In genomic region chr12:46449856-46450255, GRCh38 we compare ENCODE assay signal across 23 cellular contexts.
DNase-seq lines count a peak whose midpoint lies in the region; ATAC-seq and TF ChIP-seq lines count a peak whose summit lies in the region.
"Had no signal": no experiment of that assay in that cellular context is flagged by ENCODE, and none has a peak within 500 bp of the region (broad histone marks: within the 10 kb centered on the region; RNA-seq: fewer than 3 reads in every experiment).

No MANE protein-coding gene starts in this region.

- DNase-seq in activated CD4-positive, alpha-beta T cell treated with anti-CD3 and anti-CD28 coated beads for 36 hours = no peak
- no peak for DNase-seq in activated CD4-positive, alpha-beta T cell treated with anti-CD3 and anti-CD28 coated beads, Interleukin-2, amount 50 U/mL, for 4 hours
- DNase-seq in RWPE2 (ENCODE audit: low spot score) (no peak), esophagus squamous epithelium (lab: John Stamatoyannopoulos, UW) (no peak), NCI-H1092 treated with DMSO at 0.1 percent for 48 hours (lab: John Stamatoyannopoulos, UW) (no peak), T-helper 17 cell (no peak), NCI-H187 (lab: John Stamatoyannopoulos, UW) (no peak)
- DNase-seq in stimulated activated naive CD8-positive, alpha-beta T cell treated with anti-CD3 and anti-CD28 coated beads, Interleukin-15, amount 100 ng/mL, for 72 hours = no peak
- DNase-seq: activated CD8-positive, alpha-beta T cell treated with anti-CD3 and anti-CD28 coated beads for 36 hours; activated naive CD4-positive, alpha-beta T cell treated with anti-CD3 and anti-CD28 coated beads, Interleukin-2, amount 10 ng/mL, durations not matched to agents 7 days and 5 days; activated T-cell treated with anti-CD3 and anti-CD28 coated beads, Interleukin-2, amount 50 U/mL, for 24 hours; midbrain; NCI-H1105; NCI-H2107; NCI-H510A; retina; trophoblast cell; WERI-Rb-1 had no signal

- no peaks in the 10 kb centered on the region for H3K36me3 Mint-ChIP-seq in activated CD4-positive, alpha-beta T cell treated with anti-CD3 and anti-CD28 coated beads for 36 hours (ENCODE audit: low read depth)
- H3K36me3 Mint-ChIP-seq in T-helper 17 cell (ENCODE audit: low read depth) = peaks cover 3% of the 10 kb centered on the region
- H3K36me3 Mint-ChIP-seq: brain, neural progenitor cell had no signal

- H3K27me3 ChIP-seq in RWPE2 (ENCODE audit: insufficient read depth, poor library complexity, severe bottlenecking) = no peaks in the 10 kb centered on the region
- no peaks in the 10 kb centered on the region for H3K27me3 ChIP-seq in esophagus squamous epithelium
- H3K27me3 ChIP-seq: BLaER1, neural progenitor cell had no signal

- H3K4me1 ChIP-seq in RWPE2 (ENCODE audit: insufficient read depth, poor library complexity, severe bottlenecking) = peaks cover 68% of the 10 kb centered on the region
- peaks cover under 1 to 71% (median 28%) of the 10 kb centered on the region in 3 donors for H3K4me1 ChIP-seq in esophagus squamous epithelium

- H3K36me3 ChIP-seq in RWPE2 (ENCODE audit: low read depth) (no peaks in the 10 kb centered on the region), esophagus squamous epithelium (no peaks in the 10 kb centered on the region)
- H3K36me3 ChIP-seq: BLaER1, neural progenitor cell, WERI-Rb-1 had no signal

- peak overlapping the region; percentile 3 for H3K27ac Mint-ChIP-seq in activated CD4-positive, alpha-beta T cell treated with anti-CD3 and anti-CD28 coated beads for 36 hours
- H3K27ac Mint-ChIP-seq in stimulated activated naive CD8-positive, alpha-beta T cell treated with anti-CD3 and anti-CD28 coated beads, Interleukin-15, amount 100 ng/mL, for 72 hours = peak overlapping the region in 1 of 2 donors; percentile 3
- no peak overlapping the region for H3K27ac Mint-ChIP-seq in T-helper 17 cell
- H3K27ac Mint-ChIP-seq: activated naive CD4-positive, alpha-beta T cell treated with anti-CD3 and anti-CD28 coated beads, Interleukin-2, amount 10 ng/mL, durations not matched to agents 7 days and 5 days; brain; GM23338; neural progenitor cell; T-helper 1 cell treated with Interleukin-12 subunit alpha and Interleukin-12 subunit beta and Interleukin-4 antibody, amounts not matched to agents 30 μg/mL and 1 μg/mL, for 36 hours had no signal

- H3K27me3 Mint-ChIP-seq in activated CD4-positive, alpha-beta T cell treated with anti-CD3 and anti-CD28 coated beads for 36 hours = no peaks in the 10 kb centered on the region
- H3K27me3 Mint-ChIP-seq in stimulated activated naive CD8-positive, alpha-beta T cell treated with anti-CD3 and anti-CD28 coated beads, Interleukin-15, amount 100 ng/mL, for 72 hours = no peaks in the 10 kb centered on the region
- H3K27me3 Mint-ChIP-seq in T-helper 17 cell = no peaks in the 10 kb centered on the region
- H3K27me3 Mint-ChIP-seq: activated CD8-positive, alpha-beta T cell treated with anti-CD3 and anti-CD28 coated beads for 36 hours; activated T-cell treated with anti-CD3 and anti-CD28 coated beads, Interleukin-2, amount 50 U/mL, for 24 hours had no signal

- peaks cover 2% of the 10 kb centered on the region for H3K9me3 Mint-ChIP-seq in activated CD4-positive, alpha-beta T cell treated with anti-CD3 and anti-CD28 coated beads for 36 hours (ENCODE audit: low read depth)
- H3K9me3 Mint-ChIP-seq in stimulated activated naive CD8-positive, alpha-beta T cell treated with anti-CD3 and anti-CD28 coated beads, Interleukin-15, amount 100 ng/mL, for 72 hours = peaks cover 4 to 6% of the 10 kb centered on the region in 2 donors
- H3K9me3 Mint-ChIP-seq: activated T-cell treated with anti-CD3 and anti-CD28 coated beads, Interleukin-2, amount 50 U/mL, for 24 hours; brain; neural progenitor cell; T-helper 1 cell treated with Interleukin-12 subunit alpha and Interleukin-12 subunit beta and Interleukin-4 antibody, amounts not matched to agents 30 μg/mL and 1 μg/mL, for 36 hours had no signal

- TF ChIP-seq POLR2A in esophagus squamous epithelium (IDR thresholded peaks at IDR 0.05) = no peak

- H3K4me3 ChIP-seq in RWPE2 (ENCODE audit: severe bottlenecking) (no peak overlapping the region), esophagus squamous epithelium (no peak overlapping the region)
- H3K4me3 ChIP-seq: BLaER1, GM23338, neural progenitor cell had no signal

- no peak for ATAC-seq in activated CD4-positive, alpha-beta T cell treated with anti-CD3 and anti-CD28 coated beads for 36 hours
- no peak for ATAC-seq in RWPE2 (ENCODE audit: low read depth)
- no peak for ATAC-seq in stimulated activated naive CD8-positive, alpha-beta T cell treated with anti-CD3 and anti-CD28 coated beads, Interleukin-15, amount 100 ng/mL, for 72 hours
- no peak for ATAC-seq in T-helper 17 cell
- ATAC-seq: activated CD8-positive, alpha-beta T cell treated with anti-CD3 and anti-CD28 coated beads for 36 hours; GM23338 had no signal

- 81 to 90% methylated on average over 2 of the region's 2 CpGs for WGBS in esophagus squamous epithelium, 2 donors

- H3K4me3 Mint-ChIP-seq in activated CD4-positive, alpha-beta T cell treated with anti-CD3 and anti-CD28 coated beads for 36 hours = no peak overlapping the region
- H3K4me3 Mint-ChIP-seq in stimulated activated naive CD8-positive, alpha-beta T cell treated with anti-CD3 and anti-CD28 coated beads, Interleukin-15, amount 100 ng/mL, for 72 hours = peak overlapping the region; percentile 17 to 29
- H3K4me3 Mint-ChIP-seq in T-helper 17 cell = no peak overlapping the region
- H3K4me3 Mint-ChIP-seq: activated CD8-positive, alpha-beta T cell treated with anti-CD3 and anti-CD28 coated beads for 36 hours; activated naive CD4-positive, alpha-beta T cell treated with anti-CD3 and anti-CD28 coated beads, Interleukin-2, amount 10 ng/mL, durations not matched to agents 7 days and 5 days; activated T-cell treated with anti-CD3 and anti-CD28 coated beads, Interleukin-2, amount 50 U/mL, for 24 hours; brain; GM23338; neural progenitor cell; T-helper 1 cell treated with Interleukin-12 subunit alpha and Interleukin-12 subunit beta and Interleukin-4 antibody, amounts not matched to agents 30 μg/mL and 1 μg/mL, for 36 hours had no signal

- H3K27ac ChIP-seq in RWPE2 (ENCODE audit: poor library complexity, severe bottlenecking) = peak overlapping the region; percentile 99
- H3K27ac ChIP-seq in esophagus squamous epithelium = peak overlapping the region in 3 of 4 donors; percentile 10 to 14 (median 12)
- H3K27ac ChIP-seq: BLaER1, neural progenitor cell, WERI-Rb-1 had no signal

- POLR2A ChIA-PET in activated CD4-positive, alpha-beta T cell treated with anti-CD3 and anti-CD28 coated beads for 36 hours (lab: Charles Lee) = no interaction called here

- CTCF ChIA-PET in activated CD4-positive, alpha-beta T cell treated with anti-CD3 and anti-CD28 coated beads for 36 hours (lab: Charles Lee) = no interaction called here

- H3K9me3 ChIP-seq in RWPE2 (ENCODE audit: severe bottlenecking) (no peaks in the 10 kb centered on the region), esophagus squamous epithelium (no peaks in the 10 kb centered on the region), T-helper 17 cell (ENCODE audit: control insufficient read depth, low read length, poor library complexity, severe bottlenecking) (no peaks in the 10 kb centered on the region)
- H3K9me3 ChIP-seq: BLaER1 had no signal

- intact Hi-C loops in activated CD4-positive, alpha-beta T cell treated with anti-CD3 and anti-CD28 coated beads for 36 hours (cut with DNase I, micrococcal nuclease) = loop anchor here in 1 of 2 experiments (5.0 kb wide), 1 partner anchor 212 kb away; no protein-coding TSS in a partner anchor
- intact Hi-C loops in esophagus squamous epithelium (cut with DNase I) = no loop called here

- no peak for TF ChIP-seq CTCF in RWPE2 (IDR thresholded peaks at IDR 0.05; ENCODE audit: poor library complexity, severe bottlenecking)
- TF ChIP-seq CTCF in esophagus squamous epithelium (IDR thresholded peaks at IDR 0.05) = no peak

- H3K4me1 Mint-ChIP-seq in activated CD4-positive, alpha-beta T cell treated with anti-CD3 and anti-CD28 coated beads for 36 hours = peaks cover 40% of the 10 kb centered on the region
- peaks cover 61% of the 10 kb centered on the region for H3K4me1 Mint-ChIP-seq in stimulated activated naive CD8-positive, alpha-beta T cell treated with anti-CD3 and anti-CD28 coated beads, Interleukin-15, amount 100 ng/mL, for 72 hours
- H3K4me1 Mint-ChIP-seq in T-helper 17 cell = peaks cover 10% of the 10 kb centered on the region
- H3K4me1 Mint-ChIP-seq: brain had no signal

Comparison
In these comparisons a context has a peak if more than half of its experiments do, and no peak if none do; other contexts are left out.
1. H3K4me3 Mint-ChIP-seq: peak in stimulated activated naive CD8-positive, alpha-beta T cell treated with anti-CD3 and anti-CD28 coated beads, Interleukin-15, amount 100 ng/mL, for 72 hours (2 of 2); none in activated CD4-positive, alpha-beta T cell treated with anti-CD3 and anti-CD28 coated beads for 36 hours (single experiment) and T-helper 17 cell (single experiment).